In the genomic region with DNA sequence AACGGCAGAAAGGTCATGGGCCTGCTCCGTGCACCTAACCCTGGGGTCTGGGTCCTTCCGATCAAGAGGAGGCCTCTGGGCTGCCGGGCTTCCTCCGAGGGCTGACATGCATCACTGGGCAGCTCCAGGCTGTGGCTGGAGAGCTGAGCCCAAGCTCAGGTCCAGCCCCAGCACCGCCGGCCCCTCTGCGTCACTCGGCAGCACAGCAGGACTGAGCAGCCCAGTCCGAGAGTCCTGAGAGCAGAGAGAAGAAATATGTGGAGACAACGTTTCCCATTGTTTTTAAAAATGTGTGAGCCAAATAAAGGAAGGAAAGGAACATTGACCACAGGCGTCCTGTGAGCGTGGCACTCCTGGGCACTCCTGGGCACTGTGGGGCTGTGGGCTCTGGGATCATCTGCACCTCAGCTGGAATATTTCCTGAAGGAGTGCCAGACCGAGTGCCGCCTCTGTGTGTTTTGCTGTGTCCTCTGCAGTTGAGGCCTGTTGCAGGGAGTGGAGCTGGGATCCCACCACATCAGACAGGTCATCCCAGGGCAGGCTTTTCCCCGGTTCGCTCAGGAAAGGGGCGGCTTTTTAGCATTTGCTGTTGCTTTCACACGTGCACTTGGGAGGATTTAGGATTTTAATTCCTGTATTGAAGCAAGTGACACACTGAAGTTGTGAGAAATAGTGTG, we compare ENCODE assay signal across 12 cellular contexts. TPM values are rescaled to one million over a fixed set of nuclear protein-coding genes. Genes with fewer than 3 reads are reported as not detected.
A peak's percentile ranks its signal among the peaks of the same experiment; 100 is the strongest.
DNase-seq lines count a peak whose midpoint lies in the region; ATAC-seq, FAIRE-seq and TF ChIP-seq lines count a peak whose summit lies in the region.
"Had no signal": no experiment of that assay in that cellular context is flagged by ENCODE, and none has a peak within 500 bp of the region (broad histone marks: within the 10 kb centered on the region; RNA-seq: fewer than 3 reads in every experiment).

No MANE protein-coding gene starts in this region.

- POLR2A ChIA-PET in activated CD8-positive, alpha-beta T cell treated with anti-CD3 and anti-CD28 coated beads for 36 hours (lab: Charles Lee), result no interaction called here

- no peak for FAIRE-seq in D721Med (lab: Jason Lieb, UNC)

- CTCF ChIA-PET in activated CD8-positive, alpha-beta T cell treated with anti-CD3 and anti-CD28 coated beads for 36 hours (lab: Charles Lee), result no interaction called here

- ATAC-seq in HG02642 (IDR thresholded peaks at IDR 0.05; ENCODE audit: poor library complexity, unreplicated experiment), result no peak
- ATAC-seq in GM21619 (IDR thresholded peaks at IDR 0.05; ENCODE audit: unreplicated experiment), result no peak
- ATAC-seq in activated CD8-positive, alpha-beta T cell treated with anti-CD3 and anti-CD28 coated beads for 36 hours, result no peak
- ATAC-seq: HCT116 had no signal

- H3K27me3 ChIP-seq in kidney epithelial cell (ENCODE audit: control insufficient read depth, insufficient read depth, low read length), result no peaks in the 10 kb centered on the region

- peak overlapping the region; percentile 34 for H3K27ac Mint-ChIP-seq in chondrocyte (ENCODE audit: unreplicated experiment)
- no peak overlapping the region for H3K27ac Mint-ChIP-seq in activated CD8-positive, alpha-beta T cell treated with anti-CD3 and anti-CD28 coated beads for 36 hours

- no peak overlapping the region for H3K4me3 Mint-ChIP-seq in chondrocyte (ENCODE audit: unreplicated experiment)
- no peak overlapping the region for H3K4me3 Mint-ChIP-seq in activated CD8-positive, alpha-beta T cell treated with anti-CD3 and anti-CD28 coated beads for 36 hours

- no peak overlapping the region for H3K4me3 ChIP-seq in kidney epithelial cell (ENCODE audit: low read depth, low read length)

- intact Hi-C loops in activated CD8-positive, alpha-beta T cell treated with anti-CD3 and anti-CD28 coated beads for 36 hours (cut with micrococcal nuclease), result no loop called here

- no peaks in the 10 kb centered on the region for H3K27me3 Mint-ChIP-seq in chondrocyte (ENCODE audit: low read depth)
- H3K27me3 Mint-ChIP-seq in activated CD8-positive, alpha-beta T cell treated with anti-CD3 and anti-CD28 coated beads for 36 hours, result no peaks in the 10 kb centered on the region

- H3K36me3 Mint-ChIP-seq in chondrocyte (ENCODE audit: low read depth), result peaks cover 12% of the 10 kb centered on the region
- H3K36me3 Mint-ChIP-seq in activated CD8-positive, alpha-beta T cell treated with anti-CD3 and anti-CD28 coated beads for 36 hours (ENCODE audit: low read depth), result peaks cover 4% of the 10 kb centered on the region

- in situ Hi-C loops in G401 (cut with HindIII; ENCODE audit: low sequenced_read_pairs), result no loop called here

- TF ChIP-seq CTCF in chondrocyte (IDR thresholded peaks at IDR 0.05) (no peak), kidney epithelial cell (IDR thresholded peaks at IDR 0.05; ENCODE audit: insufficient read depth, low read length, poor library complexity, severe bottlenecking) (no peak), D721Med (IDR thresholded peaks at IDR 0.05; ENCODE audit: insufficient read depth, missing control alignments) (no peak)
- no peak for TF ChIP-seq CTCF in activated CD8-positive, alpha-beta T cell treated with anti-CD3 and anti-CD28 coated beads for 36 hours (IDR thresholded peaks at IDR 0.05)

- peaks cover 35% of the 10 kb centered on the region for H3K4me1 Mint-ChIP-seq in chondrocyte (ENCODE audit: low read depth)
- H3K4me1 Mint-ChIP-seq in activated CD8-positive, alpha-beta T cell treated with anti-CD3 and anti-CD28 coated beads for 36 hours (ENCODE audit: low read depth), result peaks cover 5% of the 10 kb centered on the region

- H3K36me3 ChIP-seq in kidney epithelial cell (ENCODE audit: control insufficient read depth, insufficient read depth, low read length), result peaks cover 2% of the 10 kb centered on the region

- DNase-seq in G401 (ENCODE audit: low spot score) (peak; percentile 67), chondrocyte (ENCODE audit: low spot score) (peak; percentile 74), kidney epithelial cell (ENCODE audit: low read depth) (peak; percentile 42), retina (peak; percentile 79), D721Med (ENCODE audit: insufficient read length, low spot score) (no peak)
- no peak for DNase-seq in activated CD8-positive, alpha-beta T cell treated with anti-CD3 and anti-CD28 coated beads for 36 hours
- DNase-seq: activated T-cell treated with anti-CD3 and anti-CD28 coated beads for 4 hours, NCI-H774, T-helper 1 cell had no signal

- H3K9me3 Mint-ChIP-seq in chondrocyte (ENCODE audit: low read depth), result no peaks in the 10 kb centered on the region
- no peaks in the 10 kb centered on the region for H3K9me3 Mint-ChIP-seq in activated CD8-positive, alpha-beta T cell treated with anti-CD3 and anti-CD28 coated beads for 36 hours

RNA-seq across cellular contexts. Expression of a gene that starts 37.8 kb away (rescaled TPM):
- 23.0 and 39.4 TPM in 2 replicates for total RNA-seq in G401 (2014; rRNA removed; shearing (Covaris generic))
- total RNA-seq in chondrocyte, result 52.8 to 76.0 TPM (median 54.3 TPM) in 3 replicates
- total RNA-seq in kidney epithelial cell, result 47.7 and 54.4 TPM in 2 replicates
- 100 to 1,000 TPM; 174 to 184 TPM for total RNA-seq in activated CD8-positive, alpha-beta T cell treated with anti-CD3 and anti-CD28 coated beads for 36 hours

RNA-seq across cellular contexts. Expression of a gene that starts 56.2 kb away (rescaled TPM):
- 6.3 and 12.7 TPM in 2 replicates for total RNA-seq in G401 (2014; rRNA removed; shearing (Covaris generic))
- total RNA-seq in chondrocyte (17.0 to 24.9 TPM (median 19.5 TPM) in 3 replicates), kidney epithelial cell (9.9 and 12.9 TPM in 2 replicates)
- 10 to 100 TPM; 13.4 to 14.7 TPM for total RNA-seq in activated CD8-positive, alpha-beta T cell treated with anti-CD3 and anti-CD28 coated beads for 36 hours

Comparison
In these comparisons a context has a peak if more than half of its experiments do, and no peak if none do; other contexts are left out.
1. DNase-seq: peak in G401 (single experiment), chondrocyte (single experiment), kidney epithelial cell (single experiment) and retina (single experiment); none in D721Med (single experiment) and activated CD8-positive, alpha-beta T cell treated with anti-CD3 and anti-CD28 coated beads for 36 hours (single experiment).